18 cellular contexts compared by ENCODE assay signal in genomic region chr4:90393215-90393614, GRCh38.
DNase-seq lines count a peak whose midpoint lies in the region; ATAC-seq, FAIRE-seq and TF ChIP-seq lines count a peak whose summit lies in the region.
"Had no signal": no experiment of that assay in that cellular context is flagged by ENCODE, and none has a peak within 500 bp of the region (broad histone marks: within the 10 kb centered on the region; RNA-seq: fewer than 3 reads in every experiment).

No MANE protein-coding gene starts in this region.

- no peak for TF ChIP-seq POLR2A in A549 (IDR thresholded peaks at IDR 0.05; ENCODE audit: low read length)
- no peak for TF ChIP-seq POLR2A in IMR-90 (IDR thresholded peaks at IDR 0.05; ENCODE audit: low read depth, low read length)
- TF ChIP-seq POLR2A in K562 (conservative IDR thresholded peaks at IDR 0.05), result no peak

- H2AK5ac ChIP-seq in IMR-90 (ENCODE audit: low read depth, low read length), result no peak overlapping the region

- H3K9me1 ChIP-seq in IMR-90 (ENCODE audit: insufficient read depth, low read length) (no peaks in the 10 kb centered on the region), K562 (ENCODE audit: control insufficient read depth, insufficient read depth, low read length) (no peaks in the 10 kb centered on the region)

- no peak overlapping the region for H3K18ac ChIP-seq in IMR-90 (ENCODE audit: low read depth, low read length)

- H4K20me1 ChIP-seq in IMR-90 (ENCODE audit: insufficient read depth, low read length) (no peaks in the 10 kb centered on the region), K562 (replicated peaks; ENCODE audit: control insufficient read depth, insufficient read depth, low read length) (no peaks in the 10 kb centered on the region), SK-N-SH (ENCODE audit: insufficient read depth) (no peaks in the 10 kb centered on the region)
- H4K20me1 ChIP-seq: BLaER1 had no signal

- no peak overlapping the region for H2BK20ac ChIP-seq in IMR-90 (ENCODE audit: low read depth, low read length)

- H3K4ac ChIP-seq in IMR-90 (ENCODE audit: low read depth, low read length), result no peak overlapping the region

- no peak for TF ChIP-seq CTCF in A549 (IDR thresholded peaks at IDR 0.05)
- no peak for TF ChIP-seq CTCF in IMR-90 (conservative IDR thresholded peaks at IDR 0.05; ENCODE audit: low read depth, low read length)
- no peak for TF ChIP-seq CTCF in K562 (IDR thresholded peaks at IDR 0.05 in 2 of 3, conservative IDR thresholded peaks at IDR 0.05 in 1 of 3; ENCODE audit: insufficient read depth in 2 of 3, low read depth in 1 of 3, low read length in 3 of 3)
- no peak for TF ChIP-seq CTCF in SK-N-SH (IDR thresholded peaks at IDR 0.05)

- no peak overlapping the region for H2BK120ac ChIP-seq in IMR-90 (ENCODE audit: low read depth, low read length)

- no peaks in the 10 kb centered on the region for H3K79me1 ChIP-seq in IMR-90 (ENCODE audit: low read depth in 1 of 2, low read length in 2 of 2)

- H3K27me3 ChIP-seq in IMR-90 (ENCODE audit: control insufficient read depth, insufficient read depth, low read length) (no peaks in the 10 kb centered on the region), K562 (ENCODE audit: control insufficient read depth in 2 of 2, insufficient read depth in 2 of 2, low read length in 2 of 2) (no peaks in the 10 kb centered on the region), SK-N-SH (ENCODE audit: insufficient read depth) (no peaks in the 10 kb centered on the region)
- H3K27me3 ChIP-seq: BLaER1 had no signal

- ATAC-seq in A549 (no peak), IMR-90 (ENCODE audit: low read depth) (no peak), K562 (no peak), esophagus mucosa (peak; percentile 52), HG03025 (IDR thresholded peaks at IDR 0.05; ENCODE audit: low FRiP score, unreplicated experiment) (no peak)
- ATAC-seq: CD8-positive, alpha-beta T cell had no signal

- no peak overlapping the region for H4K91ac ChIP-seq in IMR-90 (ENCODE audit: insufficient read depth, low read depth, low read length)

- H2BK5ac ChIP-seq in IMR-90 (ENCODE audit: low read depth, low read length, poor library complexity, severe bottlenecking), result no peak overlapping the region

- no peak for TF ChIP-seq EP300 in A549 (IDR thresholded peaks at IDR 0.05)
- no peak for TF ChIP-seq EP300 in K562 (IDR thresholded peaks at IDR 0.05; ENCODE audit: low read length)
- TF ChIP-seq EP300 in SK-N-SH (IDR thresholded peaks at IDR 0.05; ENCODE audit: borderline replicate concordance in 1 of 2, low read depth in 1 of 2, low read length in 1 of 2), result no peak

- no peak for TF ChIP-seq RAD21 in A549 (conservative IDR thresholded peaks at IDR 0.05 in 1 of 2, IDR thresholded peaks at IDR 0.05 in 1 of 2)
- no peak for TF ChIP-seq RAD21 in IMR-90 (IDR thresholded peaks at IDR 0.05; ENCODE audit: low read length)
- TF ChIP-seq RAD21 in K562 (CRISPR knock-in tag; conservative IDR thresholded peaks at IDR 0.05 in 1 of 2, IDR thresholded peaks at IDR 0.05 in 1 of 2), result no peak
- no peak for TF ChIP-seq RAD21 in SK-N-SH (IDR thresholded peaks at IDR 0.05; ENCODE audit: low read length)

- CTCF ChIA-PET in A549 (lab: Yijun Ruan, JAX) (no interaction called here), IMR-90 (lab: Yijun Ruan, JAX) (no interaction called here), K562 (lab: Yijun Ruan, JAX; ENCODE audit: low intra/inter-chr PET ratio) (no interaction called here), SK-N-SH (lab: Yijun Ruan, JAX) (no interaction called here)

- intact Hi-C loops in IMR-90 (cut with micrococcal nuclease) (no loop called here), K562 (cut with micrococcal nuclease) (no loop called here)

- no peak overlapping the region for H4K8ac ChIP-seq in IMR-90 (ENCODE audit: low read depth in 2 of 2, low read length in 2 of 2)

- no peak overlapping the region for H3K23ac ChIP-seq in IMR-90 (ENCODE audit: low read depth, low read length)

- 46% methylated on average over 3 of the region's 3 CpGs for WGBS in A549 (ENCODE audit: missing lambda C conversion rate)
- no CpG with 5 or more reads among the region's 3 CpGs for WGBS in IMR-90 (ENCODE audit: extremely low coverage in 2 of 2, insufficient read length in 1 of 2), 2 experiments
- whole genome bisulfite sequencing in K562 (ENCODE audit: insufficient coverage, low coverage, missing lambda C conversion rate), result 0% methylated on average over 3 of the region's 3 CpGs
- WGBS in SK-N-SH (ENCODE audit: low lambda C conversion rate), result 80% methylated on average over 3 of the region's 3 CpGs

- in situ Hi-C loops in IMR-90 (cut with MboI; ENCODE audit: low sequenced_read_pairs) (no loop called here), K562 (cut with MboI) (no loop called here)

- H3K9me2 ChIP-seq in SK-N-SH, result no peaks in the 10 kb centered on the region

- no peak overlapping the region for H4K5ac ChIP-seq in IMR-90 (ENCODE audit: low read depth, low read length)

- no peaks in the 10 kb centered on the region for H3F3A ChIP-seq in SK-N-SH (replicated peaks; ENCODE audit: insufficient read depth)

- H3K27ac ChIP-seq in A549 (no peak overlapping the region), IMR-90 (ENCODE audit: insufficient read depth, low read length) (no peak overlapping the region), K562 (ENCODE audit: extremely low read depth, low read depth, low read length) (no peak overlapping the region), SK-N-SH (ENCODE audit: low read depth in 2 of 2, low read length in 1 of 2) (no peak overlapping the region)
- H3K27ac ChIP-seq: BLaER1, C4-2B had no signal

- FAIRE-seq in A549 (lab: Jason Lieb, UNC), result no peak
- no peak for FAIRE-seq in K562 (lab: Jason Lieb, UNC)
- FAIRE-seq: G401.6, GM12892 had no signal

- H3K9ac ChIP-seq in IMR-90 (ENCODE audit: low read depth, low read length) (no peak overlapping the region), K562 (ENCODE audit: insufficient read depth in 1 of 2, low read depth in 2 of 2, low read length in 2 of 2) (no peak overlapping the region), SK-N-SH (no peak overlapping the region)
- H3K9ac ChIP-seq: BLaER1 had no signal

- no peaks in the 10 kb centered on the region for H3K79me2 ChIP-seq in K562 (ENCODE audit: control insufficient read depth, insufficient read depth, low read length)
- no peaks in the 10 kb centered on the region for H3K79me2 ChIP-seq in SK-N-SH (ENCODE audit: insufficient read depth)

- no peak overlapping the region for H3K14ac ChIP-seq in IMR-90 (replicated peaks; ENCODE audit: low read depth, low read length)

- H3K9me3 ChIP-seq in A549 (no peaks in the 10 kb centered on the region), IMR-90 (ENCODE audit: control insufficient read depth, insufficient read depth, low read length) (no peaks in the 10 kb centered on the region), K562 (replicated peaks; ENCODE audit: control insufficient read depth, insufficient read depth, low read depth, low read length) (no peaks in the 10 kb centered on the region; the same call in 1 of the 2 replicates), SK-N-SH (no peaks in the 10 kb centered on the region)
- H3K9me3 ChIP-seq: BLaER1, Caco-2 had no signal

- dilution Hi-C loops in IMR-90 (cut with HindIII; ENCODE audit: low sequenced_read_pairs, unreplicated experiment), result no loop called here

- H2BK15ac ChIP-seq in IMR-90 (ENCODE audit: low read depth, low read length), result no peak overlapping the region

- H3K4me2 ChIP-seq in A549, result no peak overlapping the region
- no peak overlapping the region for H3K4me2 ChIP-seq in IMR-90 (ENCODE audit: low read depth, low read length)
- no peak overlapping the region for H3K4me2 ChIP-seq in K562 (ENCODE audit: insufficient read depth, low read length)
- H3K4me2 ChIP-seq in SK-N-SH, result no peak overlapping the region
- H3K4me2 ChIP-seq: BLaER1 had no signal

- H3K56ac ChIP-seq in IMR-90 (ENCODE audit: extremely low read depth, insufficient read depth, low read length), result no peak overlapping the region

- no peak overlapping the region for H2AK9ac ChIP-seq in IMR-90 (replicated peaks; ENCODE audit: low read depth, low read length, poor library complexity)

- H3K36me3 ChIP-seq in IMR-90 (ENCODE audit: control insufficient read depth, insufficient read depth, low read length) (no peaks in the 10 kb centered on the region), K562 (ENCODE audit: control insufficient read depth, insufficient read depth, low read length) (no peaks in the 10 kb centered on the region), SK-N-SH (replicated peaks in 1 of 2; ENCODE audit: control insufficient read depth in 1 of 2, insufficient read depth in 2 of 2, low read length in 1 of 2) (no peaks in the 10 kb centered on the region)
- H3K36me3 ChIP-seq: BLaER1 had no signal

- H3K4me3 ChIP-seq in A549 (no peak overlapping the region), IMR-90 (ENCODE audit: insufficient read depth, low read depth, low read length) (no peak overlapping the region), K562 (no peak overlapping the region), SK-N-SH (ENCODE audit: low read depth in 2 of 2, low read length in 1 of 2) (no peak overlapping the region)
- H3K4me3 ChIP-seq: BLaER1 had no signal

- POLR2A ChIA-PET in A549 (lab: Yijun Ruan, JAX) (no interaction called here), IMR-90 (lab: Charles Lee; ENCODE audit: unreplicated experiment) (no interaction called here), K562 (lab: Yijun Ruan, JAX) (no interaction called here), SK-N-SH (lab: Yijun Ruan, JAX) (no interaction called here)

- H3K4me1 ChIP-seq in A549, result no peaks in the 10 kb centered on the region
- H3K4me1 ChIP-seq in IMR-90 (ENCODE audit: control insufficient read depth, insufficient read depth, low read length), result no peaks in the 10 kb centered on the region
- H3K4me1 ChIP-seq in K562 (replicated peaks in 1 of 2; ENCODE audit: control insufficient read depth in 2 of 2, insufficient read depth in 2 of 2, low read length in 2 of 2), result no peaks in the 10 kb centered on the region
- H3K4me1 ChIP-seq in SK-N-SH (ENCODE audit: control insufficient read depth in 1 of 2, insufficient read depth in 2 of 2, low read depth in 1 of 2, low read length in 1 of 2), result no peaks in the 10 kb centered on the region
- H3K4me1 ChIP-seq: BLaER1, Caco-2 had no signal

- BruUV-seq in IMR-90 (replicated peaks; lab: Mats Ljungman, UMichigan), result no TSS peak
- no TSS peak for BruUV-seq in K562 (replicated peaks; lab: Mats Ljungman, UMichigan)

- H2AFZ ChIP-seq in IMR-90 (replicated peaks; ENCODE audit: low read length, poor library complexity) (no peak overlapping the region), K562 (ENCODE audit: low read depth, low read length) (no peak overlapping the region), SK-N-SH (ENCODE audit: low read depth) (no peak overlapping the region)

- no peak for DNase-seq in A549 (ENCODE audit: low read depth in 1 of 2, low spot score in 1 of 2)
- no peak for DNase-seq in IMR-90
- DNase-seq in K562 (ENCODE audit: extremely low read depth in 1 of 4, low spot score in 3 of 4), result no peak
- no peak for DNase-seq in SK-N-SH
- DNase-seq: Caco-2; CD4-positive, CD25-positive, alpha-beta regulatory T cell; CD8-positive, alpha-beta T cell; DMS153; DND-41; GOT3; H7; HCEC 1CT had no signal

TF ChIP-seq in A549, 52 proteins besides CTCF, POLR2A, EP300 and RAD21 (continues in another document):
- no peak for TF ChIP-seq SREBF2 (IDR thresholded peaks at IDR 0.05)

TF ChIP-seq in IMR-90, 13 proteins besides CTCF, POLR2A, EP300 and RAD21 (continues in another document):
- TF ChIP-seq RCOR1 (IDR thresholded peaks at IDR 0.05; ENCODE audit: insufficient replicate concordance, low read length), result no peak

Comparison
In these comparisons a context has a peak if more than half of its experiments do, and no peak if none do; other contexts are left out.
1. Of the 35 proteins assayed by ChIP-seq in both K562 and A549: peak only in K562: none; only in A549: none; in both: MAFK; in neither: 34.